In the genomic region with DNA sequence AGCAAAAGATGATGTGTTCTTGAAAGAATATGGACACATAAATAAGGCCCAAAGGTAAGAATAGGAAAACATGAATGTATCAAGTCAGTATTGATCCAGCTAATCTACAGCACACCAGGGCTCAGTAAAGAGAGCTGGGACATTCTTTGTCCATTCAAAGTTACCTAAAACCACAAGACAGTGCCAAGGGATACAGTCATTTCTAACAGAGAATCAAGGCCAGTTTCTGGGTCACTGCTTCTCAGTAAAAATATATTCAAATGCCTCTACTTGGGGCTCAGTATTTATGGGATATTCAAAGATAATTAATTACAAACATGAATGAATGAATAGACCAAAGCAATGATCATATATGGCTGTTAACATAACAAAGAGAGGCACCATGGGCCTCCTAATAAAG, we compare ENCODE assay signal across 13 cellular contexts. TPM values are rescaled to one million over a fixed set of nuclear protein-coding genes. Genes with fewer than 3 reads are reported as not detected.
DNase-seq lines count a peak whose midpoint lies in the region; ATAC-seq and TF ChIP-seq lines count a peak whose summit lies in the region.
"Had no signal": no experiment of that assay in that cellular context is flagged by ENCODE, and none has a peak within 500 bp of the region (broad histone marks: within the 10 kb centered on the region; RNA-seq: fewer than 3 reads in every experiment).

No MANE protein-coding gene starts in this region.

- no peaks in the 10 kb centered on the region for H3K27me3 ChIP-seq in smooth muscle cell (ENCODE audit: low read depth)
- H3K27me3 ChIP-seq: transverse colon had no signal

- H3K79me2 ChIP-seq in smooth muscle cell (ENCODE audit: low read depth): peaks cover 11% of the 10 kb centered on the region

- H3K4me3 ChIP-seq in smooth muscle cell: no peak overlapping the region
- H3K4me3 ChIP-seq: transverse colon had no signal

- peak overlapping the region; percentile 57 for H3K27ac ChIP-seq in smooth muscle cell (ENCODE audit: low read depth)
- H3K27ac ChIP-seq: 22Rv1 had no signal

- no peak for TF ChIP-seq CTCF in smooth muscle cell (IDR thresholded peaks at IDR 0.05; ENCODE audit: borderline replicate concordance, insufficient read depth, poor library complexity, severe bottlenecking)

- peaks cover 8% of the 10 kb centered on the region for H3K36me3 ChIP-seq in smooth muscle cell (ENCODE audit: low read depth)

- ATAC-seq in effector memory CD8-positive, alpha-beta T cell (replicated peaks): no peak
- no peak for ATAC-seq in GM19324 (IDR thresholded peaks at IDR 0.05; ENCODE audit: low FRiP score, unreplicated experiment)

- H3K36me3 Mint-ChIP-seq in T-helper 1 cell treated with Interleukin-12 subunit alpha and Interleukin-12 subunit beta and Interleukin-4 antibody, amounts not matched to agents 30 μg/mL and 1 μg/mL, for 36 hours (ENCODE audit: low read depth): peaks cover 30% of the 10 kb centered on the region
- H3K36me3 Mint-ChIP-seq in effector memory CD8-positive, alpha-beta T cell (ENCODE audit: insufficient read depth): peaks cover 22% of the 10 kb centered on the region

- no peak overlapping the region for H2AFZ ChIP-seq in smooth muscle cell (ENCODE audit: low read depth)

- H3K9me3 ChIP-seq in smooth muscle cell (replicated peaks; ENCODE audit: low read depth): no peaks in the 10 kb centered on the region
- H3K9me3 ChIP-seq: transverse colon had no signal

- H3K9me3 Mint-ChIP-seq in T-helper 1 cell treated with Interleukin-12 subunit alpha and Interleukin-12 subunit beta and Interleukin-4 antibody, amounts not matched to agents 30 μg/mL and 1 μg/mL, for 36 hours: no peaks in the 10 kb centered on the region
- no peaks in the 10 kb centered on the region for H3K9me3 Mint-ChIP-seq in effector memory CD8-positive, alpha-beta T cell

- H3K4me1 ChIP-seq in smooth muscle cell (ENCODE audit: low read depth): peaks cover 24% of the 10 kb centered on the region

- DNase-seq in T-helper 1 cell: no peak
- peak; percentile 26 for DNase-seq in NCI-H69 (lab: John Stamatoyannopoulos, UW)
- no peak for DNase-seq in effector memory CD8-positive, alpha-beta T cell
- DNase-seq in smooth muscle cell (lab: John Stamatoyannopoulos, UW; ENCODE audit: unreplicated experiment): no peak
- DNase-seq in hypothalamus (lab: John Stamatoyannopoulos, UW): no peak
- DNase-seq in NCI-H2081 treated with DMSO at 0.1 percent for 48 hours (lab: John Stamatoyannopoulos, UW): no peak
- DNase-seq: NCI-H1048, NCI-H748 treated with DMSO at 0.1 percent for 48 hours, posterior cingulate gyrus, transverse colon had no signal

- peak overlapping the region; percentile 46 for H3K27ac Mint-ChIP-seq in T-helper 1 cell treated with Interleukin-12 subunit alpha and Interleukin-12 subunit beta and Interleukin-4 antibody, amounts not matched to agents 30 μg/mL and 1 μg/mL, for 36 hours
- H3K27ac Mint-ChIP-seq in effector memory CD8-positive, alpha-beta T cell: peak overlapping the region; percentile 88 to 91

- H3F3A ChIP-seq in smooth muscle cell (ENCODE audit: low read depth): no peaks in the 10 kb centered on the region

- H3K4me1 Mint-ChIP-seq in T-helper 1 cell treated with Interleukin-12 subunit alpha and Interleukin-12 subunit beta and Interleukin-4 antibody, amounts not matched to agents 30 μg/mL and 1 μg/mL, for 36 hours (ENCODE audit: low read depth): peaks cover 56% of the 10 kb centered on the region
- H3K4me1 Mint-ChIP-seq in effector memory CD8-positive, alpha-beta T cell (ENCODE audit: low read depth in 2 of 2): peaks cover 36 to 53% of the 10 kb centered on the region in 2 donors

- H4K20me1 ChIP-seq in smooth muscle cell (ENCODE audit: low read depth): peaks cover 4% of the 10 kb centered on the region

- peak overlapping the region; percentile 53 for H3K4me2 ChIP-seq in smooth muscle cell

- H3K9ac ChIP-seq in smooth muscle cell (ENCODE audit: low read depth): no peak overlapping the region

- no peak overlapping the region for H3K4me3 Mint-ChIP-seq in T-helper 1 cell treated with Interleukin-12 subunit alpha and Interleukin-12 subunit beta and Interleukin-4 antibody, amounts not matched to agents 30 μg/mL and 1 μg/mL, for 36 hours
- peak overlapping the region in 1 of 2 donors; percentile 11 for H3K4me3 Mint-ChIP-seq in effector memory CD8-positive, alpha-beta T cell

- H3K27me3 Mint-ChIP-seq in T-helper 1 cell treated with Interleukin-12 subunit alpha and Interleukin-12 subunit beta and Interleukin-4 antibody, amounts not matched to agents 30 μg/mL and 1 μg/mL, for 36 hours (ENCODE audit: low read depth): no peaks in the 10 kb centered on the region
- H3K27me3 Mint-ChIP-seq in effector memory CD8-positive, alpha-beta T cell: no peaks in the 10 kb centered on the region

RNA-seq across cellular contexts. Expression of gene MTMR12, which starts 35.0 kb away (rescaled TPM):
- total RNA-seq in smooth muscle cell: 8.6 and 13.3 TPM in 2 replicates
- polyA plus RNA-seq in smooth muscle cell: 4.4 and 6.6 TPM in 2 replicates
